1 cellular context compared by ENCODE assay signal in the genomic region with DNA sequence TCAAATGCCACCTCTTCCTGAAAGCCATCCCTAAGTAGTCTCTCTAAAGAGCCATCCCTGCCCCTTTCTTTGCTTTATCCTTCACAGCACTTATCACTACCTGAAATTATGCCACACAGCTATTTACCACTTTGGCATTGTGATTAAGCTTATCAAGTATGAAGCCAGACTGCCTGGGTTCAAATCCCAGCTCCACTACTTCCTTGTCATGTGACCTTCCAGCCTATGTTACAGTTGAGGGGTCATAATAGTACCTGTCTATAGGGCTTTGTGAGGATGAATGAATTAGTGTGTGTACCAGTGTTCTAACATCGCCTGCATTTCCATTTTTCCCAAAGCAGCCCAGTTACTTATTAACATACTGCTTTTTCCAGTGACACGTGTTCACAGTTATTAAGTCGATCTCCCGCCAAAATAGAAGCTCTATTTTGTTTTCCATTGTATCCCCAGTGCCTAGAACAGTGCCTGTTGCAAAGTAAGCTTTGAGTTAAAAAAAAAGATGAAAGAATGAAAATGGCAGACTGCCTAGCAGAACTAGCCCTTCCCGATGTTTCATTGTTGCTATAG.
TF ChIP-seq lines count a peak whose summit lies in the region.

No MANE protein-coding gene starts in this region.

TF ChIP-seq in HepG2, 621 proteins besides CTCF, POLR2A, EP300 and RAD21:
- TF ChIP-seq GZF1 (CRISPR knock-in tag; IDR thresholded peaks at IDR 0.05) (no peak), ZNF256 (CRISPR knock-in tag; conservative IDR thresholded peaks at IDR 0.05) (0 out of 2 replicates have a peak, but pooled peaks have one; percentile 24), ZNF792 (CRISPR knock-in tag; IDR thresholded peaks at IDR 0.05) (0 out of 2 replicates have a peak, but pooled peaks have one; percentile 17), RFX3 (CRISPR knock-in tag; IDR thresholded peaks at IDR 0.05) (peak; percentile 40), SMAD9 (CRISPR knock-in tag; IDR thresholded peaks at IDR 0.05) (peak; percentile 48; the same call in 1 of the 2 replicates), ZFP36L2 (CRISPR knock-in tag; IDR thresholded peaks at IDR 0.05) (no peak), SP1 (IDR thresholded peaks at IDR 0.05) (no peak), SP1 (CRISPR knock-in tag; IDR thresholded peaks at IDR 0.05) (no peak), PITX1 (CRISPR knock-in tag; IDR thresholded peaks at IDR 0.05) (no peak), ZNF484 (CRISPR knock-in tag; IDR thresholded peaks at IDR 0.05; ENCODE audit: borderline replicate concordance, low read depth) (0 out of 2 replicates have a peak, but pooled peaks have one; percentile 25), ZNF572 (CRISPR knock-in tag; IDR thresholded peaks at IDR 0.05) (no peak), GPBP1L1 (CRISPR knock-in tag; IDR thresholded peaks at IDR 0.05) (no peak), ZNF44 (CRISPR knock-in tag; IDR thresholded peaks at IDR 0.05) (peak; percentile 71; the same call in 1 of the 2 replicates), HNF4A (CRISPR knock-in tag; IDR thresholded peaks at IDR 0.05) (no peak), HES4 (CRISPR knock-in tag; IDR thresholded peaks at IDR 0.05; ENCODE audit: borderline replicate concordance) (no peak), ZHX2 (IDR thresholded peaks at IDR 0.05; ENCODE audit: low read depth) (no peak), ZHX2 (CRISPR knock-in tag; IDR thresholded peaks at IDR 0.05; ENCODE audit: borderline replicate concordance) (no peak), ZNF205 (CRISPR knock-in tag; IDR thresholded peaks at IDR 0.05) (no peak), ZNF18 (CRISPR knock-in tag; IDR thresholded peaks at IDR 0.05; ENCODE audit: insufficient replicate concordance) (no peak), SMAD3 (CRISPR knock-in tag; IDR thresholded peaks at IDR 0.05) (no peak), BRF2 (CRISPR knock-in tag; IDR thresholded peaks at IDR 0.05) (no peak), ZNF605 (CRISPR knock-in tag; IDR thresholded peaks at IDR 0.05) (no peak), CREB1 (IDR thresholded peaks at IDR 0.05) (no peak), CREB1 (CRISPR knock-in tag; IDR thresholded peaks at IDR 0.05) (0 out of 2 replicates have a peak, but pooled peaks have one; percentile 52), RCOR2 (CRISPR knock-in tag; IDR thresholded peaks at IDR 0.05) (0 out of 2 replicates have a peak, but pooled peaks have one; percentile 17), ZNF496 (CRISPR knock-in tag; IDR thresholded peaks at IDR 0.05; ENCODE audit: insufficient replicate concordance) (no peak), POLR2AphosphoS5 (IDR thresholded peaks at IDR 0.05; ENCODE audit: low read depth, low read length) (no peak), CBX1 (IDR thresholded peaks at IDR 0.05; ENCODE audit: low read depth) (no peak), ZNF850 (CRISPR knock-in tag; conservative IDR thresholded peaks at IDR 0.05) (no peak), IKZF4 (CRISPR knock-in tag; IDR thresholded peaks at IDR 0.05; ENCODE audit: borderline replicate concordance, low read depth, not compliant biosample characterization) (no peak), MYNN (CRISPR knock-in tag; IDR thresholded peaks at IDR 0.05; ENCODE audit: low read depth) (peak; percentile 34; the same call in 1 of the 2 replicates), ZNF24 (IDR thresholded peaks at IDR 0.05) (no peak), RFX1 (IDR thresholded peaks at IDR 0.05) (no peak), ZNF468 (CRISPR knock-in tag; IDR thresholded peaks at IDR 0.05) (no peak), KMT2B (CRISPR knock-in tag; IDR thresholded peaks at IDR 0.05) (no peak), KDM3A (CRISPR knock-in tag; IDR thresholded peaks at IDR 0.05; ENCODE audit: low read depth) (no peak)
- TF ChIP-seq, protein P1, sequence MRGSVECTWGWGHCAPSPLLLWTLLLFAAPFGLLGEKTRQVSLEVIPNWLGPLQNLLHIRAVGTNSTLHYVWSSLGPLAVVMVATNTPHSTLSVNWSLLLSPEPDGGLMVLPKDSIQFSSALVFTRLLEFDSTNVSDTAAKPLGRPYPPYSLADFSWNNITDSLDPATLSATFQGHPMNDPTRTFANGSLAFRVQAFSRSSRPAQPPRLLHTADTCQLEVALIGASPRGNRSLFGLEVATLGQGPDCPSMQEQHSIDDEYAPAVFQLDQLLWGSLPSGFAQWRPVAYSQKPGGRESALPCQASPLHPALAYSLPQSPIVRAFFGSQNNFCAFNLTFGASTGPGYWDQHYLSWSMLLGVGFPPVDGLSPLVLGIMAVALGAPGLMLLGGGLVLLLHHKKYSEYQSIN (CRISPR knock-in tag; IDR thresholded peaks at IDR 0.05; ENCODE audit: borderline replicate concordance): no peak
- TF ChIP-seq, protein P2, sequence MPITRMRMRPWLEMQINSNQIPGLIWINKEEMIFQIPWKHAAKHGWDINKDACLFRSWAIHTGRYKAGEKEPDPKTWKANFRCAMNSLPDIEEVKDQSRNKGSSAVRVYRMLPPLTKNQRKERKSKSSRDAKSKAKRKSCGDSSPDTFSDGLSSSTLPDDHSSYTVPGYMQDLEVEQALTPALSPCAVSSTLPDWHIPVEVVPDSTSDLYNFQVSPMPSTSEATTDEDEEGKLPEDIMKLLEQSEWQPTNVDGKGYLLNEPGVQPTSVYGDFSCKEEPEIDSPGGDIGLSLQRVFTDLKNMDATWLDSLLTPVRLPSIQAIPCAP (CRISPR knock-in tag; IDR thresholded peaks at IDR 0.05; ENCODE audit: low read depth): no peak
- TF ChIP-seq, protein P3, sequence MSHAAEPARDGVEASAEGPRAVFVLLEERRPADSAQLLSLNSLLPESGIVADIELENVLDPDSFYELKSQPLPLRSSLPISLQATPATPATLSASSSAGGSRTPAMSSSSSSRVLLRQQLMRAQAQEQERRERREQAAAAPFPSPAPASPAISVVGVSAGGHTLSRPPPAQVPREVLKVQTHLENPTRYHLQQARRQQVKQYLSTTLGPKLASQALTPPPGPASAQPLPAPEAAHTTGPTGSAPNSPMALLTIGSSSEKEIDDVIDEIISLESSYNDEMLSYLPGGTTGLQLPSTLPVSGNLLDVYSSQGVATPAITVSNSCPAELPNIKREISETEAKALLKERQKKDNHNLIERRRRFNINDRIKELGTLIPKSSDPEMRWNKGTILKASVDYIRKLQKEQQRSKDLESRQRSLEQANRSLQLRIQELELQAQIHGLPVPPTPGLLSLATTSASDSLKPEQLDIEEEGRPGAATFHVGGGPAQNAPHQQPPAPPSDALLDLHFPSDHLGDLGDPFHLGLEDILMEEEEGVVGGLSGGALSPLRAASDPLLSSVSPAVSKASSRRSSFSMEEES (CRISPR knock-in tag; IDR thresholded peaks at IDR 0.05): 0 out of 2 replicates have a peak, but pooled peaks have one; percentile 3
- TF ChIP-seq, protein P4, sequence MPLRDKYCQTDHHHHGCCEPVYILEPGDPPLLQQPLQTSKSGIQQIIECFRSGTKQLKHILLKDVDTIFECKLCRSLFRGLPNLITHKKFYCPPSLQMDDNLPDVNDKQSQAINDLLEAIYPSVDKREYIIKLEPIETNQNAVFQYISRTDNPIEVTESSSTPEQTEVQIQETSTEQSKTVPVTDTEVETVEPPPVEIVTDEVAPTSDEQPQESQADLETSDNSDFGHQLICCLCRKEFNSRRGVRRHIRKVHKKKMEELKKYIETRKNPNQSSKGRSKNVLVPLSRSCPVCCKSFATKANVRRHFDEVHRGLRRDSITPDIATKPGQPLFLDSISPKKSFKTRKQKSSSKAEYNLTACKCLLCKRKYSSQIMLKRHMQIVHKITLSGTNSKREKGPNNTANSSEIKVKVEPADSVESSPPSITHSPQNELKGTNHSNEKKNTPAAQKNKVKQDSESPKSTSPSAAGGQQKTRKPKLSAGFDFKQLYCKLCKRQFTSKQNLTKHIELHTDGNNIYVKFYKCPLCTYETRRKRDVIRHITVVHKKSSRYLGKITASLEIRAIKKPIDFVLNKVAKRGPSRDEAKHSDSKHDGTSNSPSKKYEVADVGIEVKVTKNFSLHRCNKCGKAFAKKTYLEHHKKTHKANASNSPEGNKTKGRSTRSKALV (CRISPR knock-in tag; IDR thresholded peaks at IDR 0.05): 0 out of 2 replicates have a peak, but pooled peaks have one; percentile 65
